Comparison of ENCODE assay signal across 19 cellular contexts in genomic region chr1:24861821-24862727, GRCh38.
DNase-seq lines count a peak whose midpoint lies in the region; ATAC-seq and TF ChIP-seq lines count a peak whose summit lies in the region.
"Had no signal": no experiment of that assay in that cellular context is flagged by ENCODE, and none has a peak within 500 bp of the region (broad histone marks: within the 10 kb centered on the region; RNA-seq: fewer than 3 reads in every experiment).

No MANE protein-coding gene starts in this region.

- ATAC-seq in HG02571 (IDR thresholded peaks at IDR 0.05; ENCODE audit: unreplicated experiment) (no peak), GM21367 (IDR thresholded peaks at IDR 0.05; ENCODE audit: unreplicated experiment) (no peak)

- H3K36me3 Mint-ChIP-seq in immature natural killer cell, result peaks cover 0 to 52% (median 45%) of the 10 kb centered on the region in 3 donors

- H3K27me3 Mint-ChIP-seq in immature natural killer cell (ENCODE audit: low read depth in 3 of 3), result peaks cover 0 to 12% (median 10%) of the 10 kb centered on the region in 3 donors
- H3K27me3 Mint-ChIP-seq: central memory CD8-positive, alpha-beta T cell had no signal

- H3K9me3 ChIP-seq in Peyer's patch (no peaks in the 10 kb centered on the region), stomach (no peaks in the 10 kb centered on the region)
- H3K9me3 ChIP-seq: esophagus squamous epithelium, SJCRH30 had no signal

- peak overlapping the region; percentile 79 to 99 (median 88) for H3K27ac Mint-ChIP-seq in immature natural killer cell
- H3K27ac Mint-ChIP-seq: activated T-helper 2 cell treated with anti-CD3 and anti-CD28 coated beads, Interferon-gamma antibody, Interleukin-2, Interleukin-4, amounts not matched to agents 10 μg/mL and 5 μg/mL and 100 μg/mL, durations not matched to agents 14 hours and 24 hours and 36 hours had no signal

- H3K4me1 Mint-ChIP-seq in immature natural killer cell, result peaks cover 73 to 99% of the 10 kb centered on the region in 2 donors

- DNase-seq in NCI-H1417 (lab: John Stamatoyannopoulos, UW) (peak in 2 of 3 experiments; percentile 35), NCI-H1417 treated with DMSO at 0.1 percent for 48 hours (lab: John Stamatoyannopoulos, UW) (no peak), Peyer's patch (peak in 2 of 3 donors; percentile 68 to 73), immature natural killer cell (peak; percentile 60 to 81 (median 72)), stomach (peak; percentile 26), mesenteric fat pad (ENCODE audit: low spot score) (no peak)
- DNase-seq: ACHN; activated CD4-positive, CD25-positive, alpha-beta regulatory T cell; esophagus squamous epithelium; KBM-7; kidney; NCI-H446 treated with DMSO at 0.1 percent for 48 hours; posterior cingulate gyrus; stimulated activated CD4-positive, alpha-beta T cell treated with anti-CD3 and anti-CD28 coated beads, Interleukin-4, amount 100 ng/mL, for 4 hours had no signal

- H3K4me3 Mint-ChIP-seq in immature natural killer cell, result peak overlapping the region; percentile 63 to 97 (median 79)
- H3K4me3 Mint-ChIP-seq: central memory CD8-positive, alpha-beta T cell had no signal

- 43 to 57% (median 46%) methylated on average over 25 to 28 of the region's 28 CpGs for WGBS in stomach, 5 donors

- H3K4me1 ChIP-seq in Peyer's patch (peaks cover 0 to 39% (median 0%) of the 10 kb centered on the region in 4 donors), stomach (peaks cover 0 to 15% (median 10%) of the 10 kb centered on the region in 4 donors)

- intact Hi-C loops in stomach (cut with DNase I; ENCODE audit: low total_unique reads), result loop anchor here (10.0 kb wide), 1 partner anchor 343 kb away; no protein-coding TSS in a partner anchor

- H3K27me3 ChIP-seq in Peyer's patch (no peaks in the 10 kb centered on the region), stomach (peaks cover 1 to 80% (median 3%) of the 10 kb centered on the region in 3 donors)

- TF ChIP-seq POLR2A in Peyer's patch (IDR thresholded peaks at IDR 0.05) (peak in 1 of 2 donors; percentile 18), stomach (IDR thresholded peaks at IDR 0.05) (no peak)

- H3K36me3 ChIP-seq in Peyer's patch (no peaks in the 10 kb centered on the region), stomach (no peaks in the 10 kb centered on the region)
- H3K36me3 ChIP-seq: esophagus squamous epithelium, SJCRH30 had no signal

- H3K9me3 Mint-ChIP-seq in immature natural killer cell, result no peaks in the 10 kb centered on the region
- H3K9me3 Mint-ChIP-seq: activated T-helper 2 cell treated with anti-CD3 and anti-CD28 coated beads, Interferon-gamma antibody, Interleukin-2, Interleukin-4, amounts not matched to agents 10 μg/mL and 5 μg/mL and 100 μg/mL, durations not matched to agents 14 hours and 24 hours and 36 hours; central memory CD8-positive, alpha-beta T cell had no signal

- TF ChIP-seq CTCF in Peyer's patch (IDR thresholded peaks at IDR 0.05) (peak in 3 of 6 experiments; percentile 23 to 24 (median 23)), stomach (IDR thresholded peaks at IDR 0.05) (no peak)

- H3K4me3 ChIP-seq in Peyer's patch, result no peak overlapping the region
- no peak overlapping the region for H3K4me3 ChIP-seq in stomach
- H3K4me3 ChIP-seq: esophagus squamous epithelium, SJCRH30 had no signal

- no peak for TF ChIP-seq EP300 in stomach (IDR thresholded peaks at IDR 0.05)

- H3K27ac ChIP-seq in Peyer's patch (peak overlapping the region in 3 of 4 donors; percentile 18 to 74 (median 50)), stomach (no peak overlapping the region)
- H3K27ac ChIP-seq: SJCRH30 had no signal

Comparison
In these comparisons a context has a peak if more than half of its experiments do, and no peak if none do; other contexts are left out.
1. DNase-seq: peak in NCI-H1417 (2 of 3), Peyer's patch (2 of 3), immature natural killer cell (3 of 3) and stomach (single experiment); none in NCI-H1417 treated with DMSO at 0.1 percent for 48 hours (single experiment) and mesenteric fat pad (single experiment).
2. H3K27ac ChIP-seq: peak in Peyer's patch (3 of 4); none in stomach (0 of 5).